34 cellular contexts compared by ENCODE assay signal in the genomic region with DNA sequence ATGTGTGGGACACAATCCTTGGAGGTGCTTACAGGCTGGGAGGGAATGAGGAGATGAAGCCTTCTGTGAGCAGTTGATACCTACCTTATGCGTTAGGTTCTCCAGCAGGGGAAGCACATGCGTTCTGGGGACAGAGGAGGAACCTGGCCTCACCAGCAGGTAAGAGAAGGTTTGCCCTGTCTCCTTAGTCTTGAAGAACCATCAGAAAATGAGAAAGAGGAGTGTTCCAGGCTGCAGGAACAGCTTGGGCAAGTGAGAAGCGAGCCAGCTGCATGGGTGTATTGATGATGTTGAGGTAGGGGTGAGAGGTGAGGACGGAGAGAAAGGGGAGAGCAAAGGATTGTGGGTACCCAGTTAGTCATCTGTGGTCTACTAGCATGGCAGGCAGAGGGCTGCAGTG.
"Had no signal": no experiment of that assay in that cellular context is flagged by ENCODE, and none has a peak within 500 bp of the region (broad histone marks: within the 10 kb centered on the region; RNA-seq: fewer than 3 reads in every experiment).

No MANE protein-coding gene starts in this region.

- DNase-seq: activated CD4-positive, alpha-beta memory T cell treated with anti-CD3 and anti-CD28 coated beads, Interleukin-2, amount 10 ng/mL, durations not matched to agents 7 days and 5 days; activated CD4-positive, alpha-beta T cell treated with anti-CD3 and anti-CD28 coated beads for 1 hour; activated CD4-positive, alpha-beta T cell treated with anti-CD3 and anti-CD28 coated beads, Interleukin-2, amount 10 ng/mL, durations not matched to agents 7 days and 5 days; activated effector memory CD4-positive, alpha-beta T cell treated with anti-CD3 and anti-CD28 coated beads, Interleukin-2, amount 50 U/mL, for 16 hours; activated naive CD4-positive, alpha-beta T cell treated with anti-CD3 and anti-CD28 coated beads, Interleukin-2, amount 10 ng/mL, durations not matched to agents 7 days and 5 days; activated naive CD8-positive, alpha-beta T cell treated with anti-CD3 and anti-CD28 coated beads, Interleukin-2, amount 10 ng/mL, durations not matched to agents 7 days and 5 days; activated T-cell treated with anti-CD3 and anti-CD28 coated beads, Interleukin-2, amount 50 U/mL, for 1 hour; cortex of kidney; effector memory CD8-positive, alpha-beta T cell; erythroblast; hippocampal formation; immature natural killer cell; kidney; left colon; midbrain; naive thymus-derived CD4-positive, alpha-beta T cell; occipital lobe; stimulated activated CD4-positive, alpha-beta T cell treated with anti-CD3 and anti-CD28 coated beads, Interleukin-12 subunit alpha, Interleukin-12 subunit beta, amount 100 ng/mL, for 4 hours; stimulated activated CD4-positive, alpha-beta T cell treated with anti-CD3 and anti-CD28 coated beads, Interleukin-4, amount 100 ng/mL, for 4 hours; stimulated activated CD8-positive, alpha-beta memory T cell treated with anti-CD3 and anti-CD28 coated beads, Interleukin-4, amount 100 ng/mL, for 48 hours; SW 1271; T-helper 17 cell; T1000; WERI-Rb-1 had no signal

- H3K36me3 Mint-ChIP-seq: activated naive CD4-positive, alpha-beta T cell treated with anti-CD3 and anti-CD28 coated beads, Interleukin-2, amount 10 ng/mL, durations not matched to agents 7 days and 5 days; activated naive CD8-positive, alpha-beta T cell treated with anti-CD3 and anti-CD28 coated beads, Interleukin-2, amount 10 ng/mL, durations not matched to agents 7 days and 5 days; brain; immature natural killer cell; memory B cell; naive thymus-derived CD4-positive, alpha-beta T cell; stimulated activated memory B cell treated with anti-CD40 and anti-IgM and Interleukin-4, amounts not matched to agents 10 μg/mL and 1 μg/mL and 100 μg/mL, for 72 hours had no signal

- H3K4me3 Mint-ChIP-seq: activated CD4-positive, alpha-beta memory T cell treated with anti-CD3 and anti-CD28 coated beads, Interleukin-2, amount 10 ng/mL, durations not matched to agents 7 days and 5 days; activated CD4-positive, alpha-beta T cell treated with anti-CD3 and anti-CD28 coated beads, Interleukin-2, amount 10 ng/mL, durations not matched to agents 7 days and 5 days; activated naive CD4-positive, alpha-beta T cell treated with anti-CD3 and anti-CD28 coated beads, Interleukin-2, amount 10 ng/mL, durations not matched to agents 7 days and 5 days; activated naive CD8-positive, alpha-beta T cell treated with anti-CD3 and anti-CD28 coated beads, Interleukin-2, amount 10 ng/mL, durations not matched to agents 7 days and 5 days; activated T-helper 1 cell treated with anti-CD3 and anti-CD28 coated beads, Interleukin-12 subunit alpha, Interleukin-12 subunit beta, Interleukin-2, Interleukin-4 antibody, amounts not matched to agents 30 ng/mL and 10 ng/mL and 1 ng/mL, durations not matched to agents 14 hours and 24 hours and 36 hours; brain; effector memory CD8-positive, alpha-beta T cell; immature natural killer cell; memory B cell; stimulated activated memory B cell treated with anti-CD40 and anti-IgM and Interleukin-4, amounts not matched to agents 10 μg/mL and 1 μg/mL and 100 μg/mL, for 72 hours; T-helper 17 cell had no signal

- H3K4me3 ChIP-seq: ascending aorta, cardiac muscle cell, gastroesophageal sphincter, right lobe of liver, suprapubic skin, tibial artery had no signal

- H3K4me1 Mint-ChIP-seq: activated CD4-positive, alpha-beta memory T cell treated with anti-CD3 and anti-CD28 coated beads, Interleukin-2, amount 10 ng/mL, durations not matched to agents 7 days and 5 days; activated CD4-positive, alpha-beta T cell treated with anti-CD3 and anti-CD28 coated beads, Interleukin-2, amount 10 ng/mL, durations not matched to agents 7 days and 5 days; activated naive CD4-positive, alpha-beta T cell treated with anti-CD3 and anti-CD28 coated beads, Interleukin-2, amount 10 ng/mL, durations not matched to agents 7 days and 5 days; activated naive CD8-positive, alpha-beta T cell treated with anti-CD3 and anti-CD28 coated beads, Interleukin-2, amount 10 ng/mL, durations not matched to agents 7 days and 5 days; immature natural killer cell; naive thymus-derived CD4-positive, alpha-beta T cell; stimulated activated memory B cell treated with anti-CD40 and anti-IgM and Interleukin-4, amounts not matched to agents 10 μg/mL and 1 μg/mL and 100 μg/mL, for 72 hours; T-helper 17 cell had no signal

- H3K9me3 Mint-ChIP-seq: activated CD4-positive, alpha-beta memory T cell treated with anti-CD3 and anti-CD28 coated beads, Interleukin-2, amount 10 ng/mL, durations not matched to agents 7 days and 5 days; activated CD4-positive, alpha-beta T cell treated with anti-CD3 and anti-CD28 coated beads, Interleukin-2, amount 10 ng/mL, durations not matched to agents 7 days and 5 days; activated naive CD4-positive, alpha-beta T cell treated with anti-CD3 and anti-CD28 coated beads, Interleukin-2, amount 10 ng/mL, durations not matched to agents 7 days and 5 days; activated naive CD8-positive, alpha-beta T cell treated with anti-CD3 and anti-CD28 coated beads, Interleukin-2, amount 10 ng/mL, durations not matched to agents 7 days and 5 days; activated T-helper 1 cell treated with anti-CD3 and anti-CD28 coated beads, Interleukin-12 subunit alpha, Interleukin-12 subunit beta, Interleukin-2, Interleukin-4 antibody, amounts not matched to agents 30 ng/mL and 10 ng/mL and 1 ng/mL, durations not matched to agents 14 hours and 24 hours and 36 hours; effector memory CD8-positive, alpha-beta T cell; immature natural killer cell; memory B cell; stimulated activated memory B cell treated with anti-CD40 and anti-IgM and Interleukin-4, amounts not matched to agents 10 μg/mL and 1 μg/mL and 100 μg/mL, for 72 hours had no signal

- H3K9me3 ChIP-seq: ascending aorta, right lobe of liver, tibial artery had no signal

- H3K27ac Mint-ChIP-seq: activated CD4-positive, alpha-beta memory T cell treated with anti-CD3 and anti-CD28 coated beads, Interleukin-2, amount 10 ng/mL, durations not matched to agents 7 days and 5 days; activated CD4-positive, alpha-beta T cell treated with anti-CD3 and anti-CD28 coated beads, Interleukin-2, amount 10 ng/mL, durations not matched to agents 7 days and 5 days; activated naive CD4-positive, alpha-beta T cell treated with anti-CD3 and anti-CD28 coated beads, Interleukin-2, amount 10 ng/mL, durations not matched to agents 7 days and 5 days; activated naive CD8-positive, alpha-beta T cell treated with anti-CD3 and anti-CD28 coated beads, Interleukin-2, amount 10 ng/mL, durations not matched to agents 7 days and 5 days; activated T-helper 1 cell treated with anti-CD3 and anti-CD28 coated beads, Interleukin-12 subunit alpha, Interleukin-12 subunit beta, Interleukin-2, Interleukin-4 antibody, amounts not matched to agents 30 ng/mL and 10 ng/mL and 1 ng/mL, durations not matched to agents 14 hours and 24 hours and 36 hours; brain; effector memory CD8-positive, alpha-beta T cell; immature natural killer cell; memory B cell; stimulated activated memory B cell treated with anti-CD40 and anti-IgM and Interleukin-4, amounts not matched to agents 10 μg/mL and 1 μg/mL and 100 μg/mL, for 72 hours; T-helper 17 cell had no signal

- ATAC-seq: effector memory CD8-positive, alpha-beta T cell; gastroesophageal sphincter; left colon; naive thymus-derived CD4-positive, alpha-beta T cell; right lobe of liver; stimulated activated memory B cell treated with anti-CD40 and anti-IgM and Interleukin-4, amounts not matched to agents 10 μg/mL and 1 μg/mL and 100 μg/mL, for 72 hours; T-helper 17 cell had no signal

- H3K36me3 ChIP-seq: ascending aorta, cardiac muscle cell, gastroesophageal sphincter, right lobe of liver, suprapubic skin, tibial artery, WERI-Rb-1 had no signal

- H3K27me3 ChIP-seq: ascending aorta, cardiac muscle cell, right lobe of liver had no signal

- H3K4me1 ChIP-seq: ascending aorta, gastroesophageal sphincter, right lobe of liver, suprapubic skin, tibial artery had no signal
